Comparison of ENCODE assay signal across 10 cellular contexts in the genomic region with DNA sequence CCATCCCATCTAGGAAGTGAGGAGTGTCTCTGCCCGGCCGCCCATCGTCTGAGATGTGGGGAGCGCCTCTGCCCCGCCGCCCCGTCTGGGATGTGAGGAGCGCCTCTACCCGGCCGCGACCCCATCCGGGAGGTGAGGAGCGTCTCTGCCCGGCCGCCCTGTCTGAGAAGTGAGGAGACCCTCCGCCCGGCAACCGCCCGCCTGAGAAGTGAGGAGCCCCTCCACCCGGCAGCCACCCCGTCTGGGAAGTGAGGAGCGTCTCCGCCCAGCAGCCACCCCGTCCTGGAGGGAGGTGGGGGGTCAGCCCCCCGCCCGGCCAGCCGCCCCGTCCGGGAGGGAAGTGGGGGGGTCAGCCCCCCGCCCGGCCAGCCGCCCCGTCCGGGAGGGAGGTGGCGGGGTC. TPM values are rescaled to one million over a fixed set of nuclear protein-coding genes. Genes with fewer than 3 reads are reported as not detected.
"Had no signal": no experiment of that assay in that cellular context is flagged by ENCODE, and none has a peak within 500 bp of the region (broad histone marks: within the 10 kb centered on the region; RNA-seq: fewer than 3 reads in every experiment).

No MANE protein-coding gene starts in this region.

RNA-seq across cellular contexts. Expression of gene SLC25A47, which starts 21.5 kb away (rescaled TPM):
- total RNA-seq: activated B cell treated with CpG ODN at 0.5 μM for 24 hours; activated CD4-positive, alpha-beta memory T cell treated with anti-CD3 and anti-CD28 coated beads for 36 hours; activated CD4-positive, alpha-beta T cell treated with anti-CD3 and anti-CD28 coated beads, Interleukin-2, amount 10 ng/mL, durations not matched to agents 24 days and 14 days; activated CD8-positive, alpha-beta memory T cell treated with anti-CD3 and anti-CD28 coated beads, Interleukin-2, amount 10 ng/mL, durations not matched to agents 7 days and 5 days; activated CD8-positive, alpha-beta T cell treated with anti-CD3 and anti-CD28 coated beads for 36 hours; activated naive CD8-positive, alpha-beta T cell treated with anti-CD3 and anti-CD28 coated beads, Interleukin-2, amount 10 ng/mL, durations not matched to agents 7 days and 5 days; activated T-helper 2 cell treated with anti-CD3 and anti-CD28 coated beads, Interferon-gamma antibody, Interleukin-2, Interleukin-4, amounts not matched to agents 10 μg/mL and 5 μg/mL and 100 μg/mL, durations not matched to agents 14 hours and 24 hours and 36 hours; ascending aorta; bronchial epithelial cell; cardiac muscle cell had no signal
